Comparison of ENCODE assay signal across 8 cellular contexts in the genomic region with DNA sequence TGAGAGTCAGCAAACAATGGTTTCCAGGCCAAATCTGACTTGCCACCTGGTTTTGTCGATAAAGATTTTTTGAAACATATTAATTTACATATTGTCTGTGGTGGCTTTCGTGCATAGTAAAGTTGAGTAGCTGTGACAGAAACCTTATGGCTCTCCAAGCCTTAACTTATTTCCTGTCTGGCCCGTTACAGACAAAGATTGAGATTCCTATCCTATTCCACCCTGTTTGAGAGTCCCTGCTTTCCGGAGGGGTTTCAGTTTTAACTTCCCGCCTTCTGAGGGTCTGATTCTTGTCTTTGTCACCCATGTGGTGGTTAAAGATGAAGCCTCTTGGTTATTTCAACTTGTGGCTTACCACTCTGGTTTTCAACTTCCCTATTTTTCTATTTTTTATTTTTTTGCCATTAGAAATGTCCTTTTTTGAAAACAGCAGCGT. TPM values are rescaled to one million over a fixed set of nuclear protein-coding genes. Genes with fewer than 3 reads are reported as not detected.
DNase-seq lines count a peak whose midpoint lies in the region; ATAC-seq and TF ChIP-seq lines count a peak whose summit lies in the region.

No MANE protein-coding gene starts in this region.

- peak in 1 of 5 donors; percentile 12 for DNase-seq in CD8-positive, alpha-beta memory T cell
- no peak for DNase-seq in activated naive CD8-positive, alpha-beta T cell treated with anti-CD3 and anti-CD28 coated beads, Interleukin-2, amount 50 U/mL, for 24 hours
- DNase-seq in suprapubic skin (ENCODE audit: low spot score in 2 of 2) = no peak
- DNase-seq in Peyer's patch = no peak
- no peak for DNase-seq in SHP77 (lab: John Stamatoyannopoulos, UW)
- no peak for DNase-seq in NCI-H1048 (lab: John Stamatoyannopoulos, UW)

- H3K27ac Mint-ChIP-seq in CD8-positive, alpha-beta memory T cell = peak overlapping the region; percentile 80 to 93 (median 91)
- H3K27ac Mint-ChIP-seq in activated naive CD8-positive, alpha-beta T cell treated with anti-CD3 and anti-CD28 coated beads, Interleukin-2, amount 50 U/mL, for 24 hours = peak overlapping the region; percentile 87

- H3K9me3 Mint-ChIP-seq in CD8-positive, alpha-beta memory T cell = no peaks in the 10 kb centered on the region
- no peaks in the 10 kb centered on the region for H3K9me3 Mint-ChIP-seq in activated naive CD8-positive, alpha-beta T cell treated with anti-CD3 and anti-CD28 coated beads, Interleukin-2, amount 50 U/mL, for 24 hours

- H3K36me3 ChIP-seq in CD8-positive, alpha-beta memory T cell (ENCODE audit: insufficient read depth, low read length) = peaks cover 5% of the 10 kb centered on the region
- H3K36me3 ChIP-seq in suprapubic skin = peaks cover 23% of the 10 kb centered on the region
- peaks cover 0 to 31% (median 0%) of the 10 kb centered on the region in 3 donors for H3K36me3 ChIP-seq in Peyer's patch

- H3K4me3 ChIP-seq in CD8-positive, alpha-beta memory T cell (ENCODE audit: low read length) = peak overlapping the region; percentile 26
- H3K4me3 ChIP-seq in suprapubic skin (no peak overlapping the region), Peyer's patch (peak overlapping the region in 1 of 4 donors; percentile 18)

- peak overlapping the region; percentile 49 for H3K27ac ChIP-seq in CD8-positive, alpha-beta memory T cell (ENCODE audit: low read depth, low read length)
- H3K27ac ChIP-seq in suprapubic skin (peak overlapping the region; percentile 9), Peyer's patch (peak overlapping the region in 1 of 4 donors; percentile 53)

- peak; percentile 38 for ATAC-seq in GM19468 (IDR thresholded peaks at IDR 0.05; ENCODE audit: extremely low read depth, unreplicated experiment)
- ATAC-seq in HG03520 (IDR thresholded peaks at IDR 0.05; ENCODE audit: unreplicated experiment) = peak; percentile 37
- peak; percentile 18 for ATAC-seq in activated naive CD8-positive, alpha-beta T cell treated with anti-CD3 and anti-CD28 coated beads, Interleukin-2, amount 50 U/mL, for 24 hours

- CTCF ChIA-PET in CD8-positive, alpha-beta memory T cell (lab: Charles Lee) = interaction anchor here (1.2 to 3.4 kb wide), 4 partner anchors 8 to 32 kb away, joined by 3 to 12 read pairs (median 3); no protein-coding TSS in a partner anchor

- H3K4me1 Mint-ChIP-seq in CD8-positive, alpha-beta memory T cell = peaks cover 73 to 88% (median 86%) of the 10 kb centered on the region in 3 donors
- H3K4me1 Mint-ChIP-seq in activated naive CD8-positive, alpha-beta T cell treated with anti-CD3 and anti-CD28 coated beads, Interleukin-2, amount 50 U/mL, for 24 hours = peaks cover 81% of the 10 kb centered on the region

- no peak for TF ChIP-seq POLR2A in suprapubic skin (IDR thresholded peaks at IDR 0.05)
- no peak for TF ChIP-seq POLR2A in Peyer's patch (IDR thresholded peaks at IDR 0.05)

- TF ChIP-seq EP300 in suprapubic skin (IDR thresholded peaks at IDR 0.05) = no peak

- peak overlapping the region; percentile 40 to 86 (median 75) for H3K4me3 Mint-ChIP-seq in CD8-positive, alpha-beta memory T cell
- H3K4me3 Mint-ChIP-seq in activated naive CD8-positive, alpha-beta T cell treated with anti-CD3 and anti-CD28 coated beads, Interleukin-2, amount 50 U/mL, for 24 hours = peak overlapping the region; percentile 65

- 68% methylated on average over 6 of the region's 6 CpGs for WGBS in suprapubic skin

- no peaks in the 10 kb centered on the region for H3K27me3 Mint-ChIP-seq in CD8-positive, alpha-beta memory T cell
- no peaks in the 10 kb centered on the region for H3K27me3 Mint-ChIP-seq in activated naive CD8-positive, alpha-beta T cell treated with anti-CD3 and anti-CD28 coated beads, Interleukin-2, amount 50 U/mL, for 24 hours

- no peaks in the 10 kb centered on the region for H3K9me3 ChIP-seq in CD8-positive, alpha-beta memory T cell (ENCODE audit: low read length)
- H3K9me3 ChIP-seq in suprapubic skin (no peaks in the 10 kb centered on the region), Peyer's patch (no peaks in the 10 kb centered on the region)

- peaks cover 5 to 73% (median 16%) of the 10 kb centered on the region in 3 donors for H3K36me3 Mint-ChIP-seq in CD8-positive, alpha-beta memory T cell
- peaks cover 53% of the 10 kb centered on the region for H3K36me3 Mint-ChIP-seq in activated naive CD8-positive, alpha-beta T cell treated with anti-CD3 and anti-CD28 coated beads, Interleukin-2, amount 50 U/mL, for 24 hours (ENCODE audit: low read depth)

- TF ChIP-seq CTCF in suprapubic skin (IDR thresholded peaks at IDR 0.05) = no peak
- TF ChIP-seq CTCF in Peyer's patch (IDR thresholded peaks at IDR 0.05) = no peak

- POLR2A ChIA-PET in CD8-positive, alpha-beta memory T cell (lab: Charles Lee) = interaction anchor here (1.3 kb wide), 1 partner anchor 9 kb away, joined by 4 read pairs; no protein-coding TSS in a partner anchor

- peaks cover 52% of the 10 kb centered on the region for H3K4me1 ChIP-seq in CD8-positive, alpha-beta memory T cell (ENCODE audit: insufficient read depth, low read length)
- H3K4me1 ChIP-seq in suprapubic skin (peaks cover 58% of the 10 kb centered on the region), Peyer's patch (peaks cover 0 to 32% (median 13%) of the 10 kb centered on the region in 4 donors)

- no peaks in the 10 kb centered on the region for H3K27me3 ChIP-seq in CD8-positive, alpha-beta memory T cell (ENCODE audit: insufficient read depth, low read length, poor library complexity, severe bottlenecking)
- H3K27me3 ChIP-seq in suprapubic skin (no peaks in the 10 kb centered on the region), Peyer's patch (no peaks in the 10 kb centered on the region)

RNA-seq across cellular contexts. Expression of a gene that starts 11.4 kb away (rescaled TPM):
- 10 to 100 TPM; 86.2 to 87.6 TPM for total RNA-seq in CD8-positive, alpha-beta memory T cell
- 28.1 TPM for polyA plus RNA-seq in CD8-positive, alpha-beta memory T cell
- total RNA-seq in suprapubic skin (100 to 1,000 TPM in 1 of 4 donors, 10 to 100 TPM in 3; 44.8 to 155 (median 62.5) TPM), Peyer's patch (10 to 100 TPM; 33.0 to 42.2 (median 37.8) TPM)
